In genomic region chr19:7098701-7099596, GRCh38 we compare ENCODE assay signal across 8 cellular contexts. TPM values are rescaled to one million over a fixed set of nuclear protein-coding genes. Genes with fewer than 3 reads are reported as not detected.
DNase-seq lines count a peak whose midpoint lies in the region; ATAC-seq lines count a peak whose summit lies in the region.

No MANE protein-coding gene starts in this region.

- in situ Hi-C loops in Caki2 (cut with HindIII; ENCODE audit: low pct_unique_long_range_greater_than_20kb, low sequenced_read_pairs): no loop called here

- H3K4me1 ChIP-seq in NT2/D1 (ENCODE audit: insufficient read depth, insufficient read length): peaks cover 5% of the 10 kb centered on the region
- no peaks in the 10 kb centered on the region for H3K4me1 ChIP-seq in endocrine pancreas (ENCODE audit: control insufficient read depth, insufficient read depth, low read length)

- H3K9me3 ChIP-seq in NT2/D1 (ENCODE audit: insufficient read depth, low read length) (peaks cover 23% of the 10 kb centered on the region), endocrine pancreas (ENCODE audit: control insufficient read depth, low read length) (no peaks in the 10 kb centered on the region)

- peak overlapping the region; percentile 54 for H3K4me3 ChIP-seq in NT2/D1 (ENCODE audit: insufficient read length, low read depth)
- H3K4me3 ChIP-seq in endocrine pancreas (ENCODE audit: control insufficient read depth, insufficient read depth, low read length): peak overlapping the region; percentile 56

- peak; percentile 86 for ATAC-seq in GM21381 (IDR thresholded peaks at IDR 0.05; ENCODE audit: unreplicated experiment)

- H3K27me3 ChIP-seq in NT2/D1 (ENCODE audit: insufficient read depth, insufficient read length) (no peaks in the 10 kb centered on the region), endocrine pancreas (ENCODE audit: control insufficient read depth, insufficient read depth, low read length) (no peaks in the 10 kb centered on the region)

- DNase-seq in Caki2 (ENCODE audit: low read depth) (peak; percentile 86), HUDEP-2 (lab: John Stamatoyannopoulos, UW; ENCODE audit: unreplicated experiment in 76 of 76) (peak; percentile 44 to 99 (median 94)), NT2/D1 (ENCODE audit: low read depth, low spot score) (peak; percentile 92), mesenteric fat pad (ENCODE audit: low spot score) (peak; percentile 97)
- DNase-seq in activated CD8-positive, alpha-beta memory T cell treated with anti-CD3 and anti-CD28 coated beads, Interleukin-2, amount 50 U/mL, for 1 hour (ENCODE audit: extremely low read depth): peak; percentile 69
- DNase-seq in stimulated activated CD8-positive, alpha-beta memory T cell treated with anti-CD3 and anti-CD28 coated beads, Interleukin-12 subunit alpha, Interleukin-12 subunit beta, amount 100 ng/mL, for 4 hours (ENCODE audit: low read depth): peak; percentile 74

- H3K9ac ChIP-seq in NT2/D1 (ENCODE audit: insufficient read length, low read depth): peak overlapping the region; percentile 93
- H3K9ac ChIP-seq in endocrine pancreas (ENCODE audit: control insufficient read depth, insufficient read depth, low read length): peak overlapping the region; percentile 92

- no peaks in the 10 kb centered on the region for H3K36me3 ChIP-seq in NT2/D1 (ENCODE audit: insufficient read depth, insufficient read length, low read length)
- H3K36me3 ChIP-seq in endocrine pancreas (ENCODE audit: control insufficient read depth, insufficient read depth, low read length): no peaks in the 10 kb centered on the region

RNA-seq across cellular contexts. Expression of gene ZNF557, which starts 29.4 kb away (rescaled TPM):
- total RNA-seq in Caki2 (2014; rRNA removed; shearing (Covaris generic); ENCODE audit: low replicate concordance): 1.6 and 3.1 TPM in 2 replicates
- total RNA-seq in mesenteric fat pad: 6.2 TPM

RNA-seq across cellular contexts. Expression of gene MBD3L3, which starts 40.5 kb away (rescaled TPM):
- total RNA-seq in Caki2 (2014; rRNA removed; shearing (Covaris generic); ENCODE audit: low replicate concordance): not detected in 2 replicates
- total RNA-seq in mesenteric fat pad: not detected

RNA-seq across cellular contexts. Expression of gene MBD3L2, which starts 49.8 kb away (rescaled TPM):
- not detected in 2 replicates for total RNA-seq in Caki2 (2014; rRNA removed; shearing (Covaris generic); ENCODE audit: low replicate concordance)
- total RNA-seq in mesenteric fat pad: not detected

RNA-seq across cellular contexts. Expression of gene MBD3L4, which starts 59.0 kb away (rescaled TPM):
- not detected in 2 replicates for total RNA-seq in Caki2 (2014; rRNA removed; shearing (Covaris generic); ENCODE audit: low replicate concordance)
- not detected for total RNA-seq in mesenteric fat pad

Comparison
In these comparisons a context has a peak if more than half of its experiments do, and no peak if none do; other contexts are left out.
1. Peak in every context shown above with its lines: DNase-seq, ATAC-seq and H3K4me3 ChIP-seq.